In the genomic region with DNA sequence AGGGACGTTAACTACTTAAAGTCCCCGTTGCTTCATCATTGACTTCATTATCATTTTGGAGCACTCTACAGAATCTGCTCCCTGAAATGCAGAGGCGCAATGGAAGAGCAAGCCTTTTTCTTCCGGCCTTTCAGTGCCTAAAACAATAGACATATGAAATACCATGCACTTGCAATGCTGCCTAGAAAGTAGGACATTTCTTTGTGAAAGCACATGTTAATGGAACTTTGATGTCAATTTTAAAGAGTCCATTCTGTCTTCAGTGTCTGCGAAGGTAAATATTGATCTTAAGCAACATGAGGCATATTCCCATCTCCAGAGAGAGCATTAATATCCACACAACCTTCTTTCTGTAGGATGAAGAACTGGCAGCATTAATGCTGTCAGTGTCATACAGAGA, we compare ENCODE assay signal across 18 cellular contexts.
"Had no signal": no experiment of that assay in that cellular context is flagged by ENCODE, and none has a peak within 500 bp of the region (broad histone marks: within the 10 kb centered on the region; RNA-seq: fewer than 3 reads in every experiment).

No MANE protein-coding gene starts in this region.

- H3K36me3 Mint-ChIP-seq: activated naive CD8-positive, alpha-beta T cell; memory B cell had no signal

- H3K4me3 Mint-ChIP-seq: activated naive CD8-positive, alpha-beta T cell; activated T-cell treated with anti-CD3 and anti-CD28 coated beads, Interleukin-2, amount 50 U/mL, for 24 hours; activated T-helper 17 cell treated with anti-CD3 and anti-CD28 coated beads, Interleukin-2, amount 50 U/mL, for 72 hours; memory B cell; neural crest cell had no signal

- H3K36me3 ChIP-seq: gastrocnemius medialis, upper lobe of right lung had no signal

- H3K27ac ChIP-seq: gastrocnemius medialis, upper lobe of right lung had no signal

- H3K4me1 Mint-ChIP-seq: memory B cell, neural crest cell had no signal

- H3K27ac Mint-ChIP-seq: activated naive CD8-positive, alpha-beta T cell; activated T-cell treated with anti-CD3 and anti-CD28 coated beads, Interleukin-2, amount 50 U/mL, for 24 hours; activated T-helper 17 cell treated with anti-CD3 and anti-CD28 coated beads, Interleukin-2, amount 50 U/mL, for 72 hours; memory B cell had no signal

- H3K4me3 ChIP-seq: gastrocnemius medialis, mucosa of descending colon, upper lobe of right lung had no signal

- ATAC-seq: activated T-helper 17 cell treated with anti-CD3 and anti-CD28 coated beads, Interleukin-2, amount 50 U/mL, for 72 hours; esophagus mucosa; gastrocnemius medialis; mucosa of descending colon; upper lobe of right lung had no signal

- H3K4me1 ChIP-seq: gastrocnemius medialis had no signal

- H3K9me3 Mint-ChIP-seq: activated T-cell treated with anti-CD3 and anti-CD28 coated beads, Interleukin-2, amount 50 U/mL, for 24 hours; activated T-helper 17 cell treated with anti-CD3 and anti-CD28 coated beads, Interleukin-2, amount 50 U/mL, for 72 hours; memory B cell; neural crest cell had no signal

- H3K27me3 ChIP-seq: gastrocnemius medialis, upper lobe of right lung had no signal

- H3K9me3 ChIP-seq: gastrocnemius medialis, mucosa of descending colon, upper lobe of right lung had no signal

- H3K27me3 Mint-ChIP-seq: activated T-helper 17 cell treated with anti-CD3 and anti-CD28 coated beads, Interleukin-2, amount 50 U/mL, for 72 hours had no signal

- DNase-seq: activated CD4-positive, alpha-beta T cell treated with anti-CD3 and anti-CD28 coated beads, Interleukin-2, amount 50 U/mL, for 4 hours; activated CD8-positive, alpha-beta memory T cell treated with anti-CD3 and anti-CD28 coated beads for 24 hours; activated CD8-positive, alpha-beta memory T cell treated with anti-CD3 and anti-CD28 coated beads, Interleukin-2, amount 50 U/mL, for 4 hours; activated T-cell treated with anti-CD3 and anti-CD28 coated beads, Interleukin-2, amount 50 U/mL, for 24 hours; amniotic stem cell; effector CD4-positive, alpha-beta T cell; gastrocnemius medialis; mucosa of descending colon; occipital lobe; stimulated activated CD4-positive, alpha-beta T cell treated with anti-CD3 and anti-CD28 coated beads, Interleukin-4, amount 100 ng/mL, for 1 hour; stimulated activated naive CD4-positive, alpha-beta T cell; T-helper 9 cell; upper lobe of right lung had no signal
